In the genomic region with DNA sequence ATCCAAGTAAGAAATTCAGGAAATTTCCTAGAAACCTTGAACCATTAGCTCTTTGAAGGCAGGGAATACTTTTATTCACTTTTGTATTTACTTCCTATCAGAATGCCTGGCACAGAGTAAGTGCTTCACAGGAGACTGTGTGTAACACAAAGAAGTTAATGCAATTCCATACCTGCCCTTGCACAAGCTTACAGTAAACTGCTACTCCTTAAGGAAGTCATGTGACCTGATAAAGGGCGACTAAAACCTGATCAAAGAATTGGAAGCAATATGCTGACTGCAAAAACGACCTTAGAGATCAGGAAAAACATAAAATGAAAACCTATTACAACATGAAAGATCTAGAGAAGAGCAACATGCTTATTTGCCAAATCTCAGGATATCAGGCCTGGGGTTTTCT, we compare ENCODE assay signal across 8 cellular contexts.
"Had no signal": no experiment of that assay in that cellular context is flagged by ENCODE, and none has a peak within 500 bp of the region (broad histone marks: within the 10 kb centered on the region; RNA-seq: fewer than 3 reads in every experiment).

No MANE protein-coding gene starts in this region.

- H3K27ac ChIP-seq: HL-60, KMS-11 had no signal

- H3K9me3 Mint-ChIP-seq: IgD-negative memory B cell had no signal

- H3K9ac ChIP-seq: KMS-11 had no signal

- DNase-seq: IMR-90, Karpas-422, KBM-7 had no signal

- FAIRE-seq: HepG2, HTR-8/SVneo had no signal

- H3K4me3 Mint-ChIP-seq: IgD-negative memory B cell had no signal

- H3K4me1 Mint-ChIP-seq: IgD-negative memory B cell had no signal

- H3K4me2 ChIP-seq: KMS-11 had no signal

- ATAC-seq: HepG2 had no signal

- H3K36me3 Mint-ChIP-seq: IgD-negative memory B cell had no signal

- H3K27me3 Mint-ChIP-seq: IgD-negative memory B cell had no signal
